ENCODE assay signal across 8 cellular contexts in the genomic region with DNA sequence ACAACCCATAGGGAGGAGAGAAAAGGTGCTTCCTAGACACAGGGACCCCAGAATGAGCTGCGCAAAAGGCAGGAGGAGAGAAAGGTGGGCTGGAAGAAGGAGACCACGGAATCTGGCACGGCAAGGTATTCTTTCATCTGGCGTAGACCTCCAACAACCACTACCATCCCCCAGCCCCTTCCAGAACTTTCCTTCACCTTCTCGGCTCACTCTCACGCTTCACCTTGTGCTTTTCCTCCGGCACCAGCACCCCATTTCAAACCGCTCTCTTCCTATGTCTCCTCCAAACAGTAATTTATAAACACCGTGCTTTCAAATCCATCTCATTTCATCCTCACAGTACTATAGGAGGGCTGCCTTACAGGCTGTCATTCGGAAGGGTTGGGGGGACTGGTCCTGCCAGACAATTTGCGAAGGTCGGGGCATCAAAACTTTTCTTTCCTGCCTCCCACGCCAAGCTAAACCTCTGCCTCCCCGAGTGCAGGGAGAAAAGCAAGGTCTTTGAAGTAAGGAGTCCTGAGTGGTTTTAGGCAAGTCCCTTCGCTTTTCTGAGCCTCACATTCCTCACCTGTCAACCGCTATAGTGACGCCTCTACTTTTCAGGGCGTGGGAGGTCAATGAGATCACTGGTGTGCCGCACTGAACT. TPM values are rescaled to one million over a fixed set of nuclear protein-coding genes. Genes with fewer than 3 reads are reported as not detected.
A peak's percentile ranks its signal among the peaks of the same experiment; 100 is the strongest.
DNase-seq lines count a peak whose midpoint lies in the region; ATAC-seq lines count a peak whose summit lies in the region.

No MANE protein-coding gene starts in this region.

- no peaks in the 10 kb centered on the region for H3K4me1 ChIP-seq in iPS DF 6.9 (ENCODE audit: control insufficient read depth, insufficient read depth, low read length)

- no CpG with 5 or more reads among the region's 19 CpGs for WGBS in iPS DF 6.9 (ENCODE audit: insufficient coverage, insufficient read length)

- peak overlapping the region; percentile 79; the same call in 1 of the 2 replicates for H3K4me3 ChIP-seq in iPS DF 6.9 (ENCODE audit: low read length)

- no peak overlapping the region for H3K27ac ChIP-seq in iPS DF 6.9 (ENCODE audit: low read length)

- ATAC-seq in activated CD4-positive, alpha-beta T cell treated with anti-CD3 and anti-CD28 coated beads for 36 hours = peak; percentile 3
- no peak for ATAC-seq in stimulated activated naive B cell treated with anti-CD40 and anti-IgM and Interleukin-4, amounts not matched to agents 10 μg/mL and 1 μg/mL and 100 μg/mL, for 72 hours (replicated peaks)
- no peak for ATAC-seq in GM18858 (IDR thresholded peaks at IDR 0.05; ENCODE audit: unreplicated experiment)

- CTCF ChIA-PET in activated CD4-positive, alpha-beta T cell treated with anti-CD3 and anti-CD28 coated beads for 36 hours (lab: Charles Lee) = interaction anchor here (0.6 to 2.1 kb wide), 6 partner anchors 11 to 377 kb away, joined by 3 to 9 read pairs (median 3); a partner anchor contains a TSS

- H3K9me3 ChIP-seq in iPS DF 6.9 (ENCODE audit: control insufficient read depth, insufficient read depth, low read length) = no peaks in the 10 kb centered on the region

- intact Hi-C loops in activated CD4-positive, alpha-beta T cell treated with anti-CD3 and anti-CD28 coated beads for 36 hours (cut with DNase I, micrococcal nuclease) = loop anchor here (1.0 to 5.0 kb wide), 13 partner anchors 15 to 550 kb away; a partner anchor contains a TSS

- POLR2A ChIA-PET in activated CD4-positive, alpha-beta T cell treated with anti-CD3 and anti-CD28 coated beads for 36 hours (lab: Charles Lee) = no interaction called here

- no peaks in the 10 kb centered on the region for H3K27me3 Mint-ChIP-seq in activated CD4-positive, alpha-beta T cell treated with anti-CD3 and anti-CD28 coated beads for 36 hours
- no peaks in the 10 kb centered on the region for H3K27me3 Mint-ChIP-seq in stimulated activated naive B cell treated with anti-CD40 and anti-IgM and Interleukin-4, amounts not matched to agents 10 μg/mL and 1 μg/mL and 100 μg/mL, for 72 hours

- no peaks in the 10 kb centered on the region for H3K27me3 ChIP-seq in iPS DF 6.9 (ENCODE audit: control insufficient read depth, insufficient read depth, low read length)

- DNase-seq in activated CD4-positive, alpha-beta T cell treated with anti-CD3 and anti-CD28 coated beads for 36 hours = no peak
- no peak for DNase-seq in activated CD4-positive, alpha-beta T cell treated with anti-CD3 and anti-CD28 coated beads, Interleukin-2, amount 50 U/mL, for 4 hours
- peak; percentile 43 for DNase-seq in activated CD8-positive, alpha-beta memory T cell treated with anti-CD3 and anti-CD28 coated beads, Interleukin-2, amount 50 U/mL, for 24 hours (ENCODE audit: extremely low read depth)
- DNase-seq in iPS DF 6.9 (ENCODE audit: low read depth, low spot score) (no peak), NCI-H226 (no peak), NCI-H2171 treated with DMSO at 0.1 percent for 48 hours (lab: John Stamatoyannopoulos, UW) (no peak)
- no peak for DNase-seq in stimulated activated naive B cell treated with anti-CD40 and anti-IgM and Interleukin-4, amounts not matched to agents 10 μg/mL and 1 μg/mL and 100 μg/mL, for 72 hours

- H3K9me3 Mint-ChIP-seq in activated CD4-positive, alpha-beta T cell treated with anti-CD3 and anti-CD28 coated beads for 36 hours (ENCODE audit: low read depth) = no peaks in the 10 kb centered on the region
- H3K9me3 Mint-ChIP-seq in stimulated activated naive B cell treated with anti-CD40 and anti-IgM and Interleukin-4, amounts not matched to agents 10 μg/mL and 1 μg/mL and 100 μg/mL, for 72 hours = peaks cover 2 to 3% of the 10 kb centered on the region in 2 donors

- H3K36me3 ChIP-seq in iPS DF 6.9 (ENCODE audit: control insufficient read depth, insufficient read depth, low read length) = no peaks in the 10 kb centered on the region

- H3K27ac Mint-ChIP-seq in activated CD4-positive, alpha-beta T cell treated with anti-CD3 and anti-CD28 coated beads for 36 hours = peak overlapping the region; percentile 97
- peak overlapping the region; percentile 97 for H3K27ac Mint-ChIP-seq in stimulated activated naive B cell treated with anti-CD40 and anti-IgM and Interleukin-4, amounts not matched to agents 10 μg/mL and 1 μg/mL and 100 μg/mL, for 72 hours

- peaks cover 51% of the 10 kb centered on the region for H3K4me1 Mint-ChIP-seq in activated CD4-positive, alpha-beta T cell treated with anti-CD3 and anti-CD28 coated beads for 36 hours
- H3K4me1 Mint-ChIP-seq in stimulated activated naive B cell treated with anti-CD40 and anti-IgM and Interleukin-4, amounts not matched to agents 10 μg/mL and 1 μg/mL and 100 μg/mL, for 72 hours = peaks cover 34 to 53% of the 10 kb centered on the region in 2 donors

- H3K4me3 Mint-ChIP-seq in activated CD4-positive, alpha-beta T cell treated with anti-CD3 and anti-CD28 coated beads for 36 hours = peak overlapping the region; percentile 84
- H3K4me3 Mint-ChIP-seq in stimulated activated naive B cell treated with anti-CD40 and anti-IgM and Interleukin-4, amounts not matched to agents 10 μg/mL and 1 μg/mL and 100 μg/mL, for 72 hours = peak overlapping the region; percentile 99 to 100

- H3K36me3 Mint-ChIP-seq in activated CD4-positive, alpha-beta T cell treated with anti-CD3 and anti-CD28 coated beads for 36 hours (ENCODE audit: low read depth) = peaks cover 12% of the 10 kb centered on the region
- H3K36me3 Mint-ChIP-seq in stimulated activated naive B cell treated with anti-CD40 and anti-IgM and Interleukin-4, amounts not matched to agents 10 μg/mL and 1 μg/mL and 100 μg/mL, for 72 hours = peaks cover 14 to 31% of the 10 kb centered on the region in 2 donors

RNA-seq across cellular contexts. Expression of a gene that starts 0.9 kb away (rescaled TPM):
- total RNA-seq in activated CD4-positive, alpha-beta T cell treated with anti-CD3 and anti-CD28 coated beads for 36 hours = 1 to 10 TPM; 9.0 to 9.8 TPM

RNA-seq across cellular contexts. Expression of a gene that starts 1.2 kb away (rescaled TPM):
- total RNA-seq in activated CD4-positive, alpha-beta T cell treated with anti-CD3 and anti-CD28 coated beads for 36 hours = 1 to 10 TPM; 9.2 to 9.8 TPM

RNA-seq across cellular contexts. Expression of a gene that starts 48.1 kb away (rescaled TPM):
- total RNA-seq in activated CD4-positive, alpha-beta T cell treated with anti-CD3 and anti-CD28 coated beads for 36 hours = 10 to 100 TPM; 59.4 to 85.2 TPM
